In the genomic region with DNA sequence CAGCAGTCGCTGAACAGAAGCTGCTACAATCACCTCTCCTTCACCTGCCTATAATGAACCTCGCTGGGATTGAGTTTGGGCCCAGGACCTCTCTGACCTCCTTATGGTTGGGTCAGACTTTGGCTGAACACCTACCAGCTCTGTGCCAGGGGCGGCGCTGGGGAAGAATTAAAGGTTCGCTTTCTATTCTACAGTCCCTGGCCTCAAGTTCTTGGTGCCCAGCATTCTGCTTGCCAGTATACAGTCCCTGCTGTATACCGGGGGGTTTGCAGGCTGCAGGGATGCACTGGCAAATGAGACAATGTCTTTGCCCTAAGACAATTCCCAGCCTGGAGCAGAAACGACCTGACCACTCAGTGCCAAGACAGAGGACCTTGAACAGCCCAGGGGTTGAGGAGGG, we compare ENCODE assay signal across 8 cellular contexts. TPM values are rescaled to one million over a fixed set of nuclear protein-coding genes. Genes with fewer than 3 reads are reported as not detected.
DNase-seq lines count a peak whose midpoint lies in the region; ATAC-seq and TF ChIP-seq lines count a peak whose summit lies in the region.

No MANE protein-coding gene starts in this region.

- H3K4me1 ChIP-seq in right lobe of liver, result peaks cover 0 to 4% (median 0%) of the 10 kb centered on the region in 4 donors
- H3K4me1 ChIP-seq in transverse colon, result peaks cover 6 to 30% (median 20%) of the 10 kb centered on the region in 4 donors

- TF ChIP-seq CTCF in right lobe of liver (IDR thresholded peaks at IDR 0.05), result no peak
- no peak for TF ChIP-seq CTCF in transverse colon (IDR thresholded peaks at IDR 0.05)

- no peak for ATAC-seq in activated naive CD4-positive, alpha-beta T cell treated with anti-CD3 and anti-CD28 coated beads, Interleukin-2, amount 50 U/mL, for 72 hours
- ATAC-seq in right lobe of liver (no peak), HG03196 (IDR thresholded peaks at IDR 0.05; ENCODE audit: unreplicated experiment) (no peak)

- H3K4me3 ChIP-seq in right lobe of liver, result peak overlapping the region; percentile 57 to 78 (median 69)
- peak overlapping the region in 3 of 4 donors; percentile 86 to 94 (median 93) for H3K4me3 ChIP-seq in transverse colon

- TF ChIP-seq POLR2A in right lobe of liver (IDR thresholded peaks at IDR 0.05) (no peak), transverse colon (IDR thresholded peaks at IDR 0.05) (no peak)

- H3K27me3 ChIP-seq in right lobe of liver (no peaks in the 10 kb centered on the region), transverse colon (no peaks in the 10 kb centered on the region)

- peak overlapping the region; percentile 63 for H3K4me3 Mint-ChIP-seq in activated naive CD4-positive, alpha-beta T cell treated with anti-CD3 and anti-CD28 coated beads, Interleukin-2, amount 10 ng/mL, durations not matched to agents 7 days and 5 days
- peak overlapping the region; percentile 75 for H3K4me3 Mint-ChIP-seq in activated naive CD8-positive, alpha-beta T cell

- H3K27me3 Mint-ChIP-seq in activated naive CD4-positive, alpha-beta T cell treated with anti-CD3 and anti-CD28 coated beads, Interleukin-2, amount 10 ng/mL, durations not matched to agents 7 days and 5 days, result peaks cover 17% of the 10 kb centered on the region
- H3K27me3 Mint-ChIP-seq in activated naive CD8-positive, alpha-beta T cell, result no peaks in the 10 kb centered on the region

- peak; percentile 26 for DNase-seq in activated naive CD4-positive, alpha-beta T cell treated with anti-CD3 and anti-CD28 coated beads, Interleukin-2, amount 10 ng/mL, durations not matched to agents 7 days and 5 days
- no peak for DNase-seq in activated naive CD4-positive, alpha-beta T cell treated with anti-CD3 and anti-CD28 coated beads, Interleukin-2, amount 50 U/mL, for 72 hours (ENCODE audit: low spot score in 2 of 2)
- DNase-seq in right lobe of liver, result peak in 2 of 3 donors; percentile 19 to 47
- no peak for DNase-seq in transverse colon
- no peak for DNase-seq in NCI-H345 (lab: John Stamatoyannopoulos, UW)
- no peak for DNase-seq in cerebellar cortex (ENCODE audit: low spot score)

- H3K27ac ChIP-seq in right lobe of liver, result peak overlapping the region in 2 of 3 donors; percentile 28 to 55
- H3K27ac ChIP-seq in transverse colon, result peak overlapping the region; percentile 78 to 89 (median 84)

- 40% methylated on average over 2 of the region's 7 CpGs for WGBS in right lobe of liver (ENCODE audit: insufficient coverage, low coverage, low lambda C conversion rate, missing lambda C conversion rate)
- WGBS in transverse colon (ENCODE audit: low coverage in 1 of 2), 2 donors, result 71% methylated on average over 7 of the region's 7 CpGs; no CpG with 5 or more reads in 1 of the 2 donors

- in situ Hi-C loops in transverse colon (cut with MboI; ENCODE audit: low pct_ligation_motif_present in 1 of 4, low pct_unique_long_range_greater_than_20kb in 1 of 4, low sequenced_read_pairs in 3 of 4), result no loop called here

- H3K4me1 Mint-ChIP-seq in activated naive CD4-positive, alpha-beta T cell treated with anti-CD3 and anti-CD28 coated beads, Interleukin-2, amount 10 ng/mL, durations not matched to agents 7 days and 5 days, result peaks cover 21% of the 10 kb centered on the region
- H3K4me1 Mint-ChIP-seq in activated naive CD8-positive, alpha-beta T cell (ENCODE audit: low read depth), result peaks cover 35% of the 10 kb centered on the region

- CTCF ChIA-PET in activated naive CD4-positive, alpha-beta T cell treated with anti-CD3 and anti-CD28 coated beads, Interleukin-2, amount 10 ng/mL, durations not matched to agents 7 days and 5 days (lab: Charles Lee), result interaction anchor here (0.7 to 1.1 kb wide), 2 partner anchors 54 to 79 kb away, joined by 3 to 6 read pairs; no protein-coding TSS in a partner anchor

- no peak for TF ChIP-seq EP300 in transverse colon (IDR thresholded peaks at IDR 0.05; ENCODE audit: low read depth)

- H3K36me3 ChIP-seq in right lobe of liver (no peaks in the 10 kb centered on the region), transverse colon (no peaks in the 10 kb centered on the region)

- peak overlapping the region; percentile 30 for H3K27ac Mint-ChIP-seq in activated naive CD4-positive, alpha-beta T cell treated with anti-CD3 and anti-CD28 coated beads, Interleukin-2, amount 10 ng/mL, durations not matched to agents 7 days and 5 days
- H3K27ac Mint-ChIP-seq in activated naive CD4-positive, alpha-beta T cell treated with anti-CD3 and anti-CD28 coated beads, Interleukin-2, amount 50 U/mL, for 72 hours, result peak overlapping the region in 1 of 2 donors; percentile 72
- H3K27ac Mint-ChIP-seq in activated naive CD8-positive, alpha-beta T cell, result no peak overlapping the region

- H3K9me3 Mint-ChIP-seq in activated naive CD4-positive, alpha-beta T cell treated with anti-CD3 and anti-CD28 coated beads, Interleukin-2, amount 10 ng/mL, durations not matched to agents 7 days and 5 days, result no peaks in the 10 kb centered on the region
- no peaks in the 10 kb centered on the region for H3K9me3 Mint-ChIP-seq in activated naive CD4-positive, alpha-beta T cell treated with anti-CD3 and anti-CD28 coated beads, Interleukin-2, amount 50 U/mL, for 72 hours
- no peaks in the 10 kb centered on the region for H3K9me3 Mint-ChIP-seq in activated naive CD8-positive, alpha-beta T cell (ENCODE audit: low read depth)

- H3K36me3 Mint-ChIP-seq in activated naive CD4-positive, alpha-beta T cell treated with anti-CD3 and anti-CD28 coated beads, Interleukin-2, amount 10 ng/mL, durations not matched to agents 7 days and 5 days, result no peaks in the 10 kb centered on the region
- no peaks in the 10 kb centered on the region for H3K36me3 Mint-ChIP-seq in activated naive CD4-positive, alpha-beta T cell treated with anti-CD3 and anti-CD28 coated beads, Interleukin-2, amount 50 U/mL, for 72 hours
- H3K36me3 Mint-ChIP-seq in activated naive CD8-positive, alpha-beta T cell, result no peaks in the 10 kb centered on the region

- intact Hi-C loops in right lobe of liver (cut with DNase I) (no loop called here), transverse colon (cut with DNase I; ENCODE audit: low total_unique reads) (loop anchor here (10.0 kb wide), 1 partner anchor 75 kb away; no protein-coding TSS in a partner anchor)

- H3K9me3 ChIP-seq in right lobe of liver, result no peaks in the 10 kb centered on the region
- H3K9me3 ChIP-seq in transverse colon, result no peaks in the 10 kb centered on the region

RNA-seq across cellular contexts. Expression of a gene that starts 0.9 kb away (rescaled TPM):
- total RNA-seq in activated naive CD4-positive, alpha-beta T cell treated with anti-CD3 and anti-CD28 coated beads, Interleukin-2, amount 50 U/mL, for 72 hours, result 10 to 100 TPM; 31.1 to 34.1 TPM
- 10 to 100 TPM in 1 of 6 experiments, 1 to 10 TPM in 5; 5.3 to 10.2 (median 8.3) TPM for total RNA-seq in right lobe of liver
- total RNA-seq in transverse colon, result 10 to 100 TPM; 19.1 to 50.3 (median 43.2) TPM

Comparison
In these comparisons a context has a peak if more than half of its experiments do, and no peak if none do; other contexts are left out.
1. DNase-seq: peak in activated naive CD4-positive, alpha-beta T cell treated with anti-CD3 and anti-CD28 coated beads, Interleukin-2, amount 10 ng/mL, durations not matched to agents 7 days and 5 days (single experiment) and right lobe of liver (2 of 3); none in activated naive CD4-positive, alpha-beta T cell treated with anti-CD3 and anti-CD28 coated beads, Interleukin-2, amount 50 U/mL, for 72 hours (0 of 2), transverse colon (single experiment), NCI-H345 (single experiment) and cerebellar cortex (single experiment).